ENCODE assay signal across 1 cellular context in genomic region chr18:57057890-57058289, GRCh38.
TF ChIP-seq lines count a peak whose summit lies in the region.

No MANE protein-coding gene starts in this region.

TF ChIP-seq in GM12878, 131 proteins besides CTCF, POLR2A, EP300 and RAD21 (continued from another document and continues in another):
- TF ChIP-seq, protein P1, sequence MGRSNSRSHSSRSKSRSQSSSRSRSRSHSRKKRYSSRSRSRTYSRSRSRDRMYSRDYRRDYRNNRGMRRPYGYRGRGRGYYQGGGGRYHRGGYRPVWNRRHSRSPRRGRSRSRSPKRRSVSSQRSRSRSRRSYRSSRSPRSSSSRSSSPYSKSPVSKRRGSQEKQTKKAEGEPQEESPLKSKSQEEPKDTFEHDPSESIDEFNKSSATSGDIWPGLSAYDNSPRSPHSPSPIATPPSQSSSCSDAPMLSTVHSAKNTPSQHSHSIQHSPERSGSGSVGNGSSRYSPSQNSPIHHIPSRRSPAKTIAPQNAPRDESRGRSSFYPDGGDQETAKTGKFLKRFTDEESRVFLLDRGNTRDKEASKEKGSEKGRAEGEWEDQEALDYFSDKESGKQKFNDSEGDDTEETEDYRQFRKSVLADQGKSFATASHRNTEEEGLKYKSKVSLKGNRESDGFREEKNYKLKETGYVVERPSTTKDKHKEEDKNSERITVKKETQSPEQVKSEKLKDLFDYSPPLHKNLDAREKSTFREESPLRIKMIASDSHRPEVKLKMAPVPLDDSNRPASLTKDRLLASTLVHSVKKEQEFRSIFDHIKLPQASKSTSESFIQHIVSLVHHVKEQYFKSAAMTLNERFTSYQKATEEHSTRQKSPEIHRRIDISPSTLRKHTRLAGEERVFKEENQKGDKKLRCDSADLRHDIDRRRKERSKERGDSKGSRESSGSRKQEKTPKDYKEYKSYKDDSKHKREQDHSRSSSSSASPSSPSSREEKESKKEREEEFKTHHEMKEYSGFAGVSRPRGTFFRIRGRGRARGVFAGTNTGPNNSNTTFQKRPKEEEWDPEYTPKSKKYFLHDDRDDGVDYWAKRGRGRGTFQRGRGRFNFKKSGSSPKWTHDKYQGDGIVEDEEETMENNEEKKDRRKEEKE (IDR thresholded peaks at IDR 0.05), result no peak
- TF ChIP-seq GABPA (IDR thresholded peaks at IDR 0.05; ENCODE audit: low read depth) (no peak), KAT2A (conservative IDR thresholded peaks at IDR 0.05; ENCODE audit: control insufficient read depth, low read depth, low read length) (no peak), ZBTB4 (CRISPR knock-in tag; IDR thresholded peaks at IDR 0.05) (no peak), PKNOX1 (IDR thresholded peaks at IDR 0.05) (peak; percentile 24; the same call in 1 of the 2 replicates), BHLHE40 (IDR thresholded peaks at IDR 0.05; ENCODE audit: borderline replicate concordance in 1 of 2, low read depth in 2 of 2, low read length in 1 of 2) (peak in 1 of 2 experiments; percentile 64; a peak in 2 of 4 replicates), TCF3 (IDR thresholded peaks at IDR 0.05; ENCODE audit: borderline replicate concordance, insufficient read depth, low read depth, low read length) (no peak), BCL11A (IDR thresholded peaks at IDR 0.05; ENCODE audit: low read depth, low read length) (peak; percentile 79), MEF2A (IDR thresholded peaks at IDR 0.05; ENCODE audit: insufficient read depth, low read depth, low read length) (no peak), CREM (IDR thresholded peaks at IDR 0.05; ENCODE audit: low read depth) (peak; percentile 90), IKZF2 (IDR thresholded peaks at IDR 0.05) (peak; percentile 52 to 66; a peak in 3 of 4 replicates), YBX1 (IDR thresholded peaks at IDR 0.05) (no peak), IKZF1 (conservative IDR thresholded peaks at IDR 0.05) (peak; percentile 75), SIX5 (IDR thresholded peaks at IDR 0.05; ENCODE audit: low read depth, low read length, severe bottlenecking) (peak; percentile 22), FOXK2 (IDR thresholded peaks at IDR 0.05) (no peak), PAX5 (IDR thresholded peaks at IDR 0.05; ENCODE audit: borderline replicate concordance, low read depth, low read length) (peak; percentile 26; the same call in 1 of the 2 replicates), CREB1 (IDR thresholded peaks at IDR 0.05; ENCODE audit: low read depth) (peak; percentile 46; the same call in 1 of the 2 replicates), CHD4 (IDR thresholded peaks at IDR 0.05) (no peak), NR2C1 (IDR thresholded peaks at IDR 0.05) (no peak), JUND (IDR thresholded peaks at IDR 0.05; ENCODE audit: low read depth, low read length) (no peak), ESRRA (IDR thresholded peaks at IDR 0.05; ENCODE audit: low read length) (no peak), SIN3A (IDR thresholded peaks at IDR 0.05; ENCODE audit: low read depth, low read length) (no peak), ZNF207 (IDR thresholded peaks at IDR 0.05; ENCODE audit: borderline replicate concordance) (no peak), SMARCA5 (IDR thresholded peaks at IDR 0.05) (no peak), WRNIP1 (IDR thresholded peaks at IDR 0.05; ENCODE audit: borderline replicate concordance, low read depth, low read length) (no peak), ZNF622 (IDR thresholded peaks at IDR 0.05) (no peak), TAF1 (IDR thresholded peaks at IDR 0.05; ENCODE audit: borderline replicate concordance, low read depth, low read length) (no peak), RELA (IDR thresholded peaks at IDR 0.05; ENCODE audit: borderline replicate concordance, partially characterized antibody) (peak; percentile 30), ZNF274 (IDR thresholded peaks at IDR 0.05; ENCODE audit: insufficient read depth, insufficient read length) (no peak)
- TF ChIP-seq, protein P2, sequence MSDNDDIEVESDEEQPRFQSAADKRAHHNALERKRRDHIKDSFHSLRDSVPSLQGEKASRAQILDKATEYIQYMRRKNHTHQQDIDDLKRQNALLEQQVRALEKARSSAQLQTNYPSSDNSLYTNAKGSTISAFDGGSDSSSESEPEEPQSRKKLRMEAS (IDR thresholded peaks at IDR 0.05; ENCODE audit: low read depth, low read length), result no peak
- TF ChIP-seq, protein P3, sequence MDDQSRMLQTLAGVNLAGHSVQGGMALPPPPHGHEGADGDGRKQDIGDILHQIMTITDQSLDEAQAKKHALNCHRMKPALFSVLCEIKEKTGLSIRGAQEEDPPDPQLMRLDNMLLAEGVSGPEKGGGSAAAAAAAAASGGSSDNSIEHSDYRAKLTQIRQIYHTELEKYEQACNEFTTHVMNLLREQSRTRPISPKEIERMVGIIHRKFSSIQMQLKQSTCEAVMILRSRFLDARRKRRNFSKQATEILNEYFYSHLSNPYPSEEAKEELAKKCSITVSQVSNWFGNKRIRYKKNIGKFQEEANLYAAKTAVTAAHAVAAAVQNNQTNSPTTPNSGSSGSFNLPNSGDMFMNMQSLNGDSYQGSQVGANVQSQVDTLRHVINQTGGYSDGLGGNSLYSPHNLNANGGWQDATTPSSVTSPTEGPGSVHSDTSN (IDR thresholded peaks at IDR 0.05; ENCODE audit: insufficient replicate concordance, low read depth, low read length), result no peak
- TF ChIP-seq, protein P4, sequence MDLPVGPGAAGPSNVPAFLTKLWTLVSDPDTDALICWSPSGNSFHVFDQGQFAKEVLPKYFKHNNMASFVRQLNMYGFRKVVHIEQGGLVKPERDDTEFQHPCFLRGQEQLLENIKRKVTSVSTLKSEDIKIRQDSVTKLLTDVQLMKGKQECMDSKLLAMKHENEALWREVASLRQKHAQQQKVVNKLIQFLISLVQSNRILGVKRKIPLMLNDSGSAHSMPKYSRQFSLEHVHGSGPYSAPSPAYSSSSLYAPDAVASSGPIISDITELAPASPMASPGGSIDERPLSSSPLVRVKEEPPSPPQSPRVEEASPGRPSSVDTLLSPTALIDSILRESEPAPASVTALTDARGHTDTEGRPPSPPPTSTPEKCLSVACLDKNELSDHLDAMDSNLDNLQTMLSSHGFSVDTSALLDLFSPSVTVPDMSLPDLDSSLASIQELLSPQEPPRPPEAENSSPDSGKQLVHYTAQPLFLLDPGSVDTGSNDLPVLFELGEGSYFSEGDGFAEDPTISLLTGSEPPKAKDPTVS (IDR thresholded peaks at IDR 0.05; ENCODE audit: low read depth, low read length), result no peak
- TF ChIP-seq, protein P5, sequence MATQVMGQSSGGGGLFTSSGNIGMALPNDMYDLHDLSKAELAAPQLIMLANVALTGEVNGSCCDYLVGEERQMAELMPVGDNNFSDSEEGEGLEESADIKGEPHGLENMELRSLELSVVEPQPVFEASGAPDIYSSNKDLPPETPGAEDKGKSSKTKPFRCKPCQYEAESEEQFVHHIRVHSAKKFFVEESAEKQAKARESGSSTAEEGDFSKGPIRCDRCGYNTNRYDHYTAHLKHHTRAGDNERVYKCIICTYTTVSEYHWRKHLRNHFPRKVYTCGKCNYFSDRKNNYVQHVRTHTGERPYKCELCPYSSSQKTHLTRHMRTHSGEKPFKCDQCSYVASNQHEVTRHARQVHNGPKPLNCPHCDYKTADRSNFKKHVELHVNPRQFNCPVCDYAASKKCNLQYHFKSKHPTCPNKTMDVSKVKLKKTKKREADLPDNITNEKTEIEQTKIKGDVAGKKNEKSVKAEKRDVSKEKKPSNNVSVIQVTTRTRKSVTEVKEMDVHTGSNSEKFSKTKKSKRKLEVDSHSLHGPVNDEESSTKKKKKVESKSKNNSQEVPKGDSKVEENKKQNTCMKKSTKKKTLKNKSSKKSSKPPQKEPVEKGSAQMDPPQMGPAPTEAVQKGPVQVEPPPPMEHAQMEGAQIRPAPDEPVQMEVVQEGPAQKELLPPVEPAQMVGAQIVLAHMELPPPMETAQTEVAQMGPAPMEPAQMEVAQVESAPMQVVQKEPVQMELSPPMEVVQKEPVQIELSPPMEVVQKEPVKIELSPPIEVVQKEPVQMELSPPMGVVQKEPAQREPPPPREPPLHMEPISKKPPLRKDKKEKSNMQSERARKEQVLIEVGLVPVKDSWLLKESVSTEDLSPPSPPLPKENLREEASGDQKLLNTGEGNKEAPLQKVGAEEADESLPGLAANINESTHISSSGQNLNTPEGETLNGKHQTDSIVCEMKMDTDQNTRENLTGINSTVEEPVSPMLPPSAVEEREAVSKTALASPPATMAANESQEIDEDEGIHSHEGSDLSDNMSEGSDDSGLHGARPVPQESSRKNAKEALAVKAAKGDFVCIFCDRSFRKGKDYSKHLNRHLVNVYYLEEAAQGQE (IDR thresholded peaks at IDR 0.05; ENCODE audit: low read depth, low read length), result no peak
- TF ChIP-seq, protein P6, sequence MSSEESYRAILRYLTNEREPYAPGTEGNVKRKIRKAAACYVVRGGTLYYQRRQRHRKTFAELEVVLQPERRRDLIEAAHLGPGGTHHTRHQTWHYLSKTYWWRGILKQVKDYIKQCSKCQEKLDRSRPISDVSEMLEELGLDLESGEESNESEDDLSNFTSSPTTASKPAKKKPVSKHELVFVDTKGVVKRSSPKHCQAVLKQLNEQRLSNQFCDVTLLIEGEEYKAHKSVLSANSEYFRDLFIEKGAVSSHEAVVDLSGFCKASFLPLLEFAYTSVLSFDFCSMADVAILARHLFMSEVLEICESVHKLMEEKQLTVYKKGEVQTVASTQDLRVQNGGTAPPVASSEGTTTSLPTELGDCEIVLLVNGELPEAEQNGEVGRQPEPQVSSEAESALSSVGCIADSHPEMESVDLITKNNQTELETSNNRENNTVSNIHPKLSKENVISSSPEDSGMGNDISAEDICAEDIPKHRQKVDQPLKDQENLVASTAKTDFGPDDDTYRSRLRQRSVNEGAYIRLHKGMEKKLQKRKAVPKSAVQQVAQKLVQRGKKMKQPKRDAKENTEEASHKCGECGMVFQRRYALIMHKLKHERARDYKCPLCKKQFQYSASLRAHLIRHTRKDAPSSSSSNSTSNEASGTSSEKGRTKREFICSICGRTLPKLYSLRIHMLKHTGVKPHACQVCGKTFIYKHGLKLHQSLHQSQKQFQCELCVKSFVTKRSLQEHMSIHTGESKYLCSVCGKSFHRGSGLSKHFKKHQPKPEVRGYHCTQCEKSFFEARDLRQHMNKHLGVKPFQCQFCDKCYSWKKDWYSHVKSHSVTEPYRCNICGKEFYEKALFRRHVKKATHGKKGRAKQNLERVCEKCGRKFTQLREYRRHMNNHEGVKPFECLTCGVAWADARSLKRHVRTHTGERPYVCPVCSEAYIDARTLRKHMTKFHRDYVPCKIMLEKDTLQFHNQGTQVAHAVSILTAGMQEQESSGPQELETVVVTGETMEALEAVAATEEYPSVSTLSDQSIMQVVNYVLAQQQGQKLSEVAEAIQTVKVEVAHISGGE (CRISPR knock-in tag; IDR thresholded peaks at IDR 0.05), result no peak
- TF ChIP-seq, protein P7, sequence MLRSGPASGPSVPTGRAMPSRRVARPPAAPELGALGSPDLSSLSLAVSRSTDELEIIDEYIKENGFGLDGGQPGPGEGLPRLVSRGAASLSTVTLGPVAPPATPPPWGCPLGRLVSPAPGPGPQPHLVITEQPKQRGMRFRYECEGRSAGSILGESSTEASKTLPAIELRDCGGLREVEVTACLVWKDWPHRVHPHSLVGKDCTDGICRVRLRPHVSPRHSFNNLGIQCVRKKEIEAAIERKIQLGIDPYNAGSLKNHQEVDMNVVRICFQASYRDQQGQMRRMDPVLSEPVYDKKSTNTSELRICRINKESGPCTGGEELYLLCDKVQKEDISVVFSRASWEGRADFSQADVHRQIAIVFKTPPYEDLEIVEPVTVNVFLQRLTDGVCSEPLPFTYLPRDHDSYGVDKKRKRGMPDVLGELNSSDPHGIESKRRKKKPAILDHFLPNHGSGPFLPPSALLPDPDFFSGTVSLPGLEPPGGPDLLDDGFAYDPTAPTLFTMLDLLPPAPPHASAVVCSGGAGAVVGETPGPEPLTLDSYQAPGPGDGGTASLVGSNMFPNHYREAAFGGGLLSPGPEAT (IDR thresholded peaks at IDR 0.05; ENCODE audit: low read depth), result no peak
- TF ChIP-seq, protein P8, sequence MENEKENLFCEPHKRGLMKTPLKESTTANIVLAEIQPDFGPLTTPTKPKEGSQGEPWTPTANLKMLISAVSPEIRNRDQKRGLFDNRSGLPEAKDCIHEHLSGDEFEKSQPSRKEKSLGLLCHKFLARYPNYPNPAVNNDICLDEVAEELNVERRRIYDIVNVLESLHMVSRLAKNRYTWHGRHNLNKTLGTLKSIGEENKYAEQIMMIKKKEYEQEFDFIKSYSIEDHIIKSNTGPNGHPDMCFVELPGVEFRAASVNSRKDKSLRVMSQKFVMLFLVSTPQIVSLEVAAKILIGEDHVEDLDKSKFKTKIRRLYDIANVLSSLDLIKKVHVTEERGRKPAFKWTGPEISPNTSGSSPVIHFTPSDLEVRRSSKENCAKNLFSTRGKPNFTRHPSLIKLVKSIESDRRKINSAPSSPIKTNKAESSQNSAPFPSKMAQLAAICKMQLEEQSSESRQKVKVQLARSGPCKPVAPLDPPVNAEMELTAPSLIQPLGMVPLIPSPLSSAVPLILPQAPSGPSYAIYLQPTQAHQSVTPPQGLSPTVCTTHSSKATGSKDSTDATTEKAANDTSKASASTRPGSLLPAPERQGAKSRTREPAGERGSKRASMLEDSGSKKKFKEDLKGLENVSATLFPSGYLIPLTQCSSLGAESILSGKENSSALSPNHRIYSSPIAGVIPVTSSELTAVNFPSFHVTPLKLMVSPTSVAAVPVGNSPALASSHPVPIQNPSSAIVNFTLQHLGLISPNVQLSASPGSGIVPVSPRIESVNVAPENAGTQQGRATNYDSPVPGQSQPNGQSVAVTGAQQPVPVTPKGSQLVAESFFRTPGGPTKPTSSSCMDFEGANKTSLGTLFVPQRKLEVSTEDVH (IDR thresholded peaks at IDR 0.05; ENCODE audit: low read depth, partially characterized antibody), result no peak
